Comparison of ENCODE assay signal across 12 cellular contexts in the genomic region with DNA sequence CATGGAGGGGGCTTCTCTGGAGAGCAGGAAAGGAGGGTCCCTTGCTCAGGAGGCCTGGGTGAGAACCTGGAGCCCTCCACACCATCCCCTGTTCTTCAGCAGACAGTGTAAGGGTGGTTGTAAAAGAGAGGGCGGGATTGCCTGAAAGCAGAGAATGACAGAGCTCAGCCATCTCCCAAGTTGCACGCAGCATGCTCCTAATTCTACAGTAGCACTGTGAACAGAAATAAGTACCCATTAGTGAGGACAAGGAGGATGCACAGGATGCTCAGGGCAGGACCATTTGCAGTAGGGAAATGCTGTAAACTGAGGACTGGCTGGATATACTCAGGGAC. TPM values are rescaled to one million over a fixed set of nuclear protein-coding genes. Genes with fewer than 3 reads are reported as not detected.
DNase-seq lines count a peak whose midpoint lies in the region; ATAC-seq, FAIRE-seq and TF ChIP-seq lines count a peak whose summit lies in the region.
"Had no signal": no experiment of that assay in that cellular context is flagged by ENCODE, and none has a peak within 500 bp of the region (broad histone marks: within the 10 kb centered on the region; RNA-seq: fewer than 3 reads in every experiment).

No MANE protein-coding gene starts in this region.

- TF ChIP-seq POLR2A in esophagus muscularis mucosa (IDR thresholded peaks at IDR 0.05; ENCODE audit: low read depth), result no peak

- TF ChIP-seq EP300 in esophagus muscularis mucosa (IDR thresholded peaks at IDR 0.05), result no peak

- H3K27ac ChIP-seq in esophagus muscularis mucosa (replicated peaks in 1 of 4), result peak overlapping the region; percentile 91 to 97 (median 96)
- H3K27ac ChIP-seq in small intestine (ENCODE audit: low read depth in 1 of 2, low read length in 1 of 2), result peak overlapping the region; percentile 66 to 93

- no peaks in the 10 kb centered on the region for H3K27me3 ChIP-seq in esophagus muscularis mucosa
- H3K27me3 ChIP-seq in small intestine (ENCODE audit: control insufficient read depth in 2 of 2, insufficient read depth in 2 of 2, low read length in 2 of 2), result no peaks in the 10 kb centered on the region

- intact Hi-C loops in esophagus muscularis mucosa (cut with DNase I), result no loop called here

- 71% methylated on average over 2 of the region's 2 CpGs for WGBS in esophagus muscularis mucosa
- 80 to 93% (median 90%) methylated on average over 2 of the region's 2 CpGs for WGBS in small intestine, 3 donors

- peak; percentile 52 for DNase-seq in NAMALWA (ENCODE audit: low spot score)
- DNase-seq in esophagus muscularis mucosa (ENCODE audit: extremely low spot score), result no peak
- DNase-seq in small intestine, result no peak
- DNase-seq in ecto neural progenitor cell (ENCODE audit: low spot score), result no peak
- no peak for DNase-seq in NCI-H345 treated with DMSO at 0.1 percent for 48 hours (lab: John Stamatoyannopoulos, UW; ENCODE audit: unreplicated experiment)
- DNase-seq: activated gamma-delta T cell; DMS79; stimulated activated CD4-positive, alpha-beta T cell treated with anti-CD3 and anti-CD28 coated beads, Interleukin-4, amount 100 ng/mL, for 24 hours; SW 1271 had no signal

- no peaks in the 10 kb centered on the region for H3K9me3 ChIP-seq in esophagus muscularis mucosa
- H3K9me3 ChIP-seq in small intestine (ENCODE audit: control insufficient read depth, low read depth), result no peaks in the 10 kb centered on the region

- H3K4me1 ChIP-seq in esophagus muscularis mucosa (peaks cover 95 to 100% (median 99%) of the 10 kb centered on the region in 4 donors), small intestine (ENCODE audit: control insufficient read depth in 2 of 2, insufficient read depth in 1 of 2, low read depth in 1 of 2, low read length in 1 of 2) (peaks cover 0 to 15% of the 10 kb centered on the region in 2 donors)

- no peak for ATAC-seq in GM21723 (IDR thresholded peaks at IDR 0.05; ENCODE audit: unreplicated experiment)
- ATAC-seq: GM23338 had no signal

- peaks cover 0 to 9% (median 0%) of the 10 kb centered on the region in 4 donors for H3K36me3 ChIP-seq in esophagus muscularis mucosa
- H3K36me3 ChIP-seq in small intestine (ENCODE audit: control insufficient read depth in 2 of 2, insufficient read depth in 2 of 2, low read length in 2 of 2), result no peaks in the 10 kb centered on the region

- TF ChIP-seq CTCF in esophagus muscularis mucosa (IDR thresholded peaks at IDR 0.05), result no peak

- H3K4me3 ChIP-seq in GM08714 (ENCODE audit: low read length) (peak overlapping the region; percentile 40; the same call in 1 of the 2 replicates), esophagus muscularis mucosa (no peak overlapping the region), small intestine (ENCODE audit: low read depth in 1 of 2, low read length in 2 of 2) (no peak overlapping the region)
- H3K4me3 ChIP-seq: GM23338 had no signal

- no peak for FAIRE-seq in small intestine (lab: Jason Lieb, UNC)

RNA-seq across cellular contexts. Expression of a gene that starts 8.4 kb away (rescaled TPM):
- 100 to 1,000 TPM; 217 to 341 (median 285) TPM for total RNA-seq in esophagus muscularis mucosa
- polyA plus RNA-seq in small intestine, result 10 to 100 TPM in 2 of 3 donors, 1 to 10 TPM in 1; 5.6 to 33.5 (median 22.4) TPM

RNA-seq across cellular contexts. Expression of a gene that starts 37.5 kb away (rescaled TPM):
- 10 to 100 TPM; 28.3 to 32.0 (median 30.1) TPM for total RNA-seq in esophagus muscularis mucosa
- 10 to 100 TPM in 1 of 3 donors, 1 to 10 TPM in 2; 4.0 to 18.1 (median 6.2) TPM for polyA plus RNA-seq in small intestine

RNA-seq across cellular contexts. Expression of a gene that starts 57.9 kb away (rescaled TPM):
- total RNA-seq in esophagus muscularis mucosa, result 100 to 1,000 TPM; 232 to 442 (median 374) TPM
- 10 to 100 TPM in 2 of 3 donors, 1 to 10 TPM in 1; 7.2 to 68.2 (median 25.1) TPM for polyA plus RNA-seq in small intestine
